ENCODE assay signal across 9 cellular contexts in the genomic region with DNA sequence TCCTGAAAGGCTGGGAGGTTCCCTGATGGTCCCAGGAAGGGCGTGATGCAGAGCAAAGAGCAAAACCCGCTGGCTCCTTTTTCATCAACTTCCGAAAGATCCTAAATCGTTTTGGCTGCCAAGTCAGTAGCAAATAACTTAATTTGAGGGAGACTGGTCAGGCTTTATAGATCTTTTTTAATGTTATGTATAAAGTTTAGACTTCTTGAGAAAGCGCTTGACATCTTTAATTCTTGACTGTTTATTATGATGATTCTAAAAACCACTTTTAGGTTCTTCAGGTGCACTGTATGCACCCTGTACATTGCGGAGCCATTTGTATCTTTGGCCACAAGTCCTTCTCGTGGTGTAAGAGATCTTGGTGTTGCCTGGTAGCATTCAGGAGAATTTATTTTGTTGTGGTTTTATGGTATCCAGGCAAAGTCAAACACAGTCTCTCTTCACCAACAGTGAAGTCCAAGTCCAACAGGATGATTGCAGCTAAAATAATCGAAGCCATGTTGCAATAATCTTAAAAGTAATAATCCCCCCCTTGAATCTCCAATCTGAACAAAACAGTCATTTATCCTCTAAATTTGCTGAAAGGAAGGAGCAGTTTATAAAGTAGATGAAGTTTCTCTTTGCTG. TPM values are rescaled to one million over a fixed set of nuclear protein-coding genes. Genes with fewer than 3 reads are reported as not detected.
A peak's percentile ranks its signal among the peaks of the same experiment; 100 is the strongest.
DNase-seq lines count a peak whose midpoint lies in the region; TF ChIP-seq lines count a peak whose summit lies in the region.
"Had no signal": no experiment of that assay in that cellular context is flagged by ENCODE, and none has a peak within 500 bp of the region (broad histone marks: within the 10 kb centered on the region; RNA-seq: fewer than 3 reads in every experiment).

No MANE protein-coding gene starts in this region.

- H3K4me1 ChIP-seq in OCI-LY7 (ENCODE audit: insufficient read depth, low read length, poor library complexity, severe bottlenecking) (peaks cover 17% of the 10 kb centered on the region), esophagus muscularis mucosa (peaks cover 8 to 29% (median 18%) of the 10 kb centered on the region in 4 donors)

- peaks cover 63% of the 10 kb centered on the region for H3K27me3 Mint-ChIP-seq in nephron (ENCODE audit: low read depth)

- no peaks in the 10 kb centered on the region for H4K20me1 ChIP-seq in OCI-LY7 (ENCODE audit: insufficient read depth, low read length)

- H3K36me3 Mint-ChIP-seq in nephron (ENCODE audit: low read depth) = no peaks in the 10 kb centered on the region

- CTCF ChIA-PET in AG04450 (lab: Charles Lee) (no interaction called here), OCI-LY7 (lab: Charles Lee; ENCODE audit: unreplicated experiment) (no interaction called here)

- peaks cover 9% of the 10 kb centered on the region for H3K4me1 Mint-ChIP-seq in nephron

- 39% methylated on average over 8 of the region's 8 CpGs for whole genome bisulfite sequencing in esophagus muscularis mucosa

- H2AFZ ChIP-seq in OCI-LY7 (ENCODE audit: low read length) = peak overlapping the region; percentile 70; the same call in 1 of the 2 replicates

- peak overlapping the region; percentile 56 for H3K4me2 ChIP-seq in OCI-LY7 (ENCODE audit: low read length)

- DNase-seq in AG04450 (ENCODE audit: low read depth, low spot score) = no peak
- no peak for DNase-seq in OCI-LY7 (ENCODE audit: low spot score)
- no peak for DNase-seq in esophagus muscularis mucosa (ENCODE audit: extremely low spot score)
- no peak for DNase-seq in SW 1271 (lab: John Stamatoyannopoulos, UW)
- DNase-seq in H4 (ENCODE audit: low spot score) = no peak
- no peak for DNase-seq in GM19240 (ENCODE audit: insufficient read length, low spot score)
- DNase-seq in NCI-H2196 (lab: John Stamatoyannopoulos, UW; ENCODE audit: unreplicated experiment) = no peak
- DNase-seq: NCI-H1417 treated with DMSO at 0.1 percent for 48 hours had no signal

- H3K79me2 ChIP-seq in OCI-LY7 (ENCODE audit: insufficient read depth, low read depth, low read length) = no peaks in the 10 kb centered on the region

- intact Hi-C loops in OCI-LY7 (cut with micrococcal nuclease; ENCODE audit: unreplicated experiment) (no loop called here), esophagus muscularis mucosa (cut with DNase I) (no loop called here)

- POLR2A ChIA-PET in AG04450 (lab: Yijun Ruan, JAX) = no interaction called here
- POLR2A ChIA-PET in OCI-LY7 (lab: Charles Lee) = interaction anchor here (0.7 kb wide), 1 partner anchor 33 kb away, joined by 4 read pairs; no protein-coding TSS in a partner anchor

- H3K27ac ChIP-seq in AG04450 (ENCODE audit: low read depth, low read length) (no peak overlapping the region), OCI-LY7 (ENCODE audit: low read depth, low read length, poor library complexity, severe bottlenecking) (no peak overlapping the region), esophagus muscularis mucosa (replicated peaks in 1 of 4) (peak overlapping the region; percentile 74 to 85 (median 80))

- H3K36me3 ChIP-seq in OCI-LY7 (ENCODE audit: insufficient read depth, low read length) (no peaks in the 10 kb centered on the region), esophagus muscularis mucosa (no peaks in the 10 kb centered on the region)

- H3K4me3 ChIP-seq in AG04450 (ENCODE audit: low read depth, low read length) = peak overlapping the region; percentile 79
- H3K4me3 ChIP-seq in OCI-LY7 (ENCODE audit: low read depth, low read length, poor library complexity, severe bottlenecking) = peak overlapping the region; percentile 65
- peak overlapping the region; percentile 73 to 87 (median 79) for H3K4me3 ChIP-seq in esophagus muscularis mucosa

- no peak overlapping the region for H3K27ac Mint-ChIP-seq in nephron

- H3K9me3 Mint-ChIP-seq in nephron = no peaks in the 10 kb centered on the region

- H3K27me3 ChIP-seq in AG04450 (ENCODE audit: control insufficient read depth, insufficient read depth, low read length) = no peaks in the 10 kb centered on the region
- no peaks in the 10 kb centered on the region for H3K27me3 ChIP-seq in esophagus muscularis mucosa

- TF ChIP-seq CTCF in AG04450 (IDR thresholded peaks at IDR 0.05; ENCODE audit: low read depth, low read length) (no peak), OCI-LY7 (conservative IDR thresholded peaks at IDR 0.05; ENCODE audit: low read length) (no peak), esophagus muscularis mucosa (IDR thresholded peaks at IDR 0.05) (no peak), nephron (IDR thresholded peaks at IDR 0.05; ENCODE audit: unreplicated experiment in 3 of 3) (no peak)

- no peak for TF ChIP-seq EP300 in esophagus muscularis mucosa (IDR thresholded peaks at IDR 0.05)

- peak overlapping the region; percentile 61 to 76 (median 76) for H3K4me3 Mint-ChIP-seq in nephron

- H3K9me2 ChIP-seq in OCI-LY7 (ENCODE audit: insufficient read depth, low read length) = no peaks in the 10 kb centered on the region

- BruUV-seq in OCI-LY7 (replicated peaks; lab: Mats Ljungman, UMichigan) = no TSS peak

- H3K9me3 ChIP-seq in AG04450 (ENCODE audit: control insufficient read depth, insufficient read depth, low read length) (no peaks in the 10 kb centered on the region), OCI-LY7 (ENCODE audit: low read length) (no peaks in the 10 kb centered on the region), esophagus muscularis mucosa (no peaks in the 10 kb centered on the region)

- no peak for TF ChIP-seq POLR2A in esophagus muscularis mucosa (IDR thresholded peaks at IDR 0.05; ENCODE audit: low read depth)

RNA-seq across cellular contexts. Expression of a gene that starts 0.4 kb away (rescaled TPM):
- 35.7 and 38.0 TPM in 2 replicates for polyA plus RNA-seq in AG04450 (2011; rRNA removed)
- 181 and 230 TPM in 2 replicates for polyA minus RNA-seq in AG04450 (2011; rRNA and poly(A)+ RNA removed)
- 53.1 and 74.6 TPM in 2 replicates for total RNA-seq in OCI-LY7 (2014; rRNA removed; shearing (Covaris generic))
- total RNA-seq in OCI-LY7 (2022) (140 and 174 TPM in 2 replicates), esophagus muscularis mucosa (100 to 1,000 TPM; 151 to 196 (median 170) TPM)
- 9.8 and 14.3 TPM in 2 replicates for total RNA-seq in H4 (2014; rRNA removed; shearing (Covaris generic))

Comparison
In these comparisons a context has a peak if more than half of its experiments do, and no peak if none do; other contexts are left out.
1. H3K27ac ChIP-seq: peak in esophagus muscularis mucosa (4 of 4); none in AG04450 (single experiment) and OCI-LY7 (single experiment).
2. Peak in every context shown above with its lines, with median percentiles within 50 percentile points of each other: H3K4me3 ChIP-seq.